ENCODE assay signal across 33 cellular contexts in genomic region chr18:14014456-14014855, GRCh38.
A peak's percentile ranks its signal among the peaks of the same experiment; 100 is the strongest.
DNase-seq lines count a peak whose midpoint lies in the region; ATAC-seq, FAIRE-seq and TF ChIP-seq lines count a peak whose summit lies in the region.
"Had no signal": no experiment of that assay in that cellular context is flagged by ENCODE, and none has a peak within 500 bp of the region (broad histone marks: within the 10 kb centered on the region; RNA-seq: fewer than 3 reads in every experiment).

No MANE protein-coding gene starts in this region.

- ATAC-seq in DND-41 (ENCODE audit: insufficient read depth, low read depth): peak; percentile 53; the same call in 1 of the 3 replicates
- ATAC-seq: A549; CD8-positive, alpha-beta T cell had no signal

- no peak for TF ChIP-seq CTCF in DND-41 (IDR thresholded peaks at IDR 0.05; ENCODE audit: borderline replicate concordance, extremely low read depth, low read length, poor library complexity, severe bottlenecking)
- TF ChIP-seq CTCF in esophagus muscularis mucosa (IDR thresholded peaks at IDR 0.05): no peak

- intact Hi-C loops in esophagus muscularis mucosa (cut with DNase I): no loop called here

- DNase-seq in DND-41 (peak; percentile 16), esophagus muscularis mucosa (ENCODE audit: extremely low spot score) (peak; percentile 78), pons (ENCODE audit: low spot score) (no peak), NCI-H187 (lab: John Stamatoyannopoulos, UW) (no peak), GM12891 (ENCODE audit: insufficient read length, low spot score) (no peak)
- DNase-seq in activated CD8-positive, alpha-beta memory T cell treated with anti-CD3 and anti-CD28 coated beads, Interleukin-2, amount 50 U/mL, for 4 hours: no peak
- DNase-seq: 8988T; ACHN; AML-193; BE2C; C1 segment of cervical spinal cord; Caco-2; Calu3; CD4-positive, alpha-beta memory T cell; CD4-positive, alpha-beta T cell; CD4-positive, CD25-positive, alpha-beta regulatory T cell; CD8-positive, alpha-beta memory T cell; CD8-positive, alpha-beta T cell; COR-L47; DMS 273 treated with DMSO at 0.1 percent for 48 hours; DMS153; DMS53; DMS79; DMS79 treated with DMSO at 0.1 percent for 48 hours; EL had no signal

- H4K20me1 ChIP-seq in BLaER1 (no peaks in the 10 kb centered on the region), DND-41 (ENCODE audit: insufficient read depth, low read length) (no peaks in the 10 kb centered on the region)
- H4K20me1 ChIP-seq in BLaER1 treated with 17β-estradiol and CSF1 and Interleukin-3, amounts not matched to agents 10 nM and 100 nM: no peaks in the 10 kb centered on the region

- H3K36me3 ChIP-seq in BLaER1 (no peaks in the 10 kb centered on the region), DND-41 (ENCODE audit: insufficient read depth, low read length) (no peaks in the 10 kb centered on the region), esophagus muscularis mucosa (no peaks in the 10 kb centered on the region)
- H3K36me3 ChIP-seq in BLaER1 treated with 17β-estradiol and CSF1 and Interleukin-3, amounts not matched to agents 10 nM and 100 nM: no peaks in the 10 kb centered on the region
- H3K36me3 ChIP-seq: BE2C had no signal

- 0 out of 2 replicates have a peak overlapping the region, but pooled peaks have one; percentile 15 for H3K27ac ChIP-seq in BLaER1
- H3K27ac ChIP-seq in BLaER1 treated with 17β-estradiol and CSF1 and Interleukin-3, amounts not matched to agents 10 nM and 100 nM: peak overlapping the region in 4 of 11 experiments; percentile 4 to 64 (median 38); a peak in 7 of 22 replicates
- H3K27ac ChIP-seq in DND-41 (ENCODE audit: low read length): no peak overlapping the region
- no peak overlapping the region for H3K27ac ChIP-seq in esophagus muscularis mucosa (replicated peaks in 1 of 4)
- H3K27ac ChIP-seq: 22Rv1, A549, C4-2B had no signal

- no peak for FAIRE-seq in GM12891 (lab: Jason Lieb, UNC)
- FAIRE-seq: A204.1, A549, D721Med, G401.6 had no signal

- no peak for TF ChIP-seq EP300 in esophagus muscularis mucosa (IDR thresholded peaks at IDR 0.05)

- no peaks in the 10 kb centered on the region for H3K79me2 ChIP-seq in DND-41 (ENCODE audit: insufficient read depth, low read length)

- H3K4me3 ChIP-seq in BLaER1 (no peak overlapping the region), DND-41 (ENCODE audit: low read depth in 1 of 2, low read length in 2 of 2) (no peak overlapping the region), esophagus muscularis mucosa (no peak overlapping the region)
- no peak overlapping the region for H3K4me3 ChIP-seq in BLaER1 treated with 17β-estradiol and CSF1 and Interleukin-3, amounts not matched to agents 10 nM and 100 nM
- H3K4me3 ChIP-seq: A549 had no signal

- H3K4me1 ChIP-seq in BLaER1 (peaks cover 27% of the 10 kb centered on the region), DND-41 (ENCODE audit: insufficient read depth, low read length) (no peaks in the 10 kb centered on the region), esophagus muscularis mucosa (no peaks in the 10 kb centered on the region)
- peaks cover 0 to 29% (median 15%) of the 10 kb centered on the region in 10 experiments; a peak in 14 of 20 replicates for H3K4me1 ChIP-seq in BLaER1 treated with 17β-estradiol and CSF1 and Interleukin-3, amounts not matched to agents 10 nM and 100 nM
- H3K4me1 ChIP-seq: A549, BE2C, Caco-2 had no signal

- H3K4me2 ChIP-seq in BLaER1: peak overlapping the region; percentile 41
- peak overlapping the region in 9 of 11 experiments; percentile 14 to 51 (median 36); a peak in 16 of 22 replicates for H3K4me2 ChIP-seq in BLaER1 treated with 17β-estradiol and CSF1 and Interleukin-3, amounts not matched to agents 10 nM and 100 nM
- no peak overlapping the region for H3K4me2 ChIP-seq in DND-41 (ENCODE audit: insufficient read depth, low read length)
- H3K4me2 ChIP-seq: A549 had no signal

- no peak for TF ChIP-seq POLR2A in esophagus muscularis mucosa (IDR thresholded peaks at IDR 0.05; ENCODE audit: low read depth)
- no peak for TF ChIP-seq POLR2A in GM12891 (IDR thresholded peaks at IDR 0.05; ENCODE audit: low read depth, low read length)

- no peaks in the 10 kb centered on the region for H3K27me3 ChIP-seq in BLaER1
- no peaks in the 10 kb centered on the region for H3K27me3 ChIP-seq in BLaER1 treated with 17β-estradiol and CSF1 and Interleukin-3, amounts not matched to agents 10 nM and 100 nM
- H3K27me3 ChIP-seq in DND-41 (ENCODE audit: insufficient read depth, low read length, poor library complexity): no peaks in the 10 kb centered on the region
- H3K27me3 ChIP-seq in esophagus muscularis mucosa: no peaks in the 10 kb centered on the region
- H3K27me3 ChIP-seq: BE2C had no signal

- H3K9me3 ChIP-seq in BLaER1 (peaks cover 12% of the 10 kb centered on the region; the same call in 1 of the 2 replicates), DND-41 (ENCODE audit: insufficient read depth, low read length, severe bottlenecking) (no peaks in the 10 kb centered on the region), esophagus muscularis mucosa (peaks cover 0 to 2% (median 0%) of the 10 kb centered on the region in 4 donors)
- peaks cover 0 to 20% (median 9%) of the 10 kb centered on the region in 11 experiments; a peak in 16 of 22 replicates for H3K9me3 ChIP-seq in BLaER1 treated with 17β-estradiol and CSF1 and Interleukin-3, amounts not matched to agents 10 nM and 100 nM (replicated peaks in 1 of 11)
- H3K9me3 ChIP-seq: A549, BE2C, Caco-2 had no signal

- H3K9ac ChIP-seq in BLaER1 (no peak overlapping the region), DND-41 (ENCODE audit: low read depth, low read length) (no peak overlapping the region)
- no peak overlapping the region for H3K9ac ChIP-seq in BLaER1 treated with 17β-estradiol and CSF1 and Interleukin-3, amounts not matched to agents 10 nM and 100 nM

- WGBS in esophagus muscularis mucosa: 75% methylated on average over 1 of the region's 1 CpG

- no peak overlapping the region for H2AFZ ChIP-seq in DND-41 (ENCODE audit: low read depth, low read length)

TF ChIP-seq in GM12891, 5 proteins besides CTCF, POLR2A, EP300 and RAD21:
- TF ChIP-seq TAF1 (IDR thresholded peaks at IDR 0.05; ENCODE audit: low read depth, low read length) (no peak), PAX5 (IDR thresholded peaks at IDR 0.05; ENCODE audit: insufficient read depth, low read length, severe bottlenecking) (no peak), POU2F2 (IDR thresholded peaks at IDR 0.05; ENCODE audit: low read depth, low read length) (no peak), POLR2AphosphoS5 (IDR thresholded peaks at IDR 0.05; ENCODE audit: low read depth, low read length) (no peak), SPI1 (IDR thresholded peaks at IDR 0.05; ENCODE audit: low read depth, low read length) (no peak)

Comparison
In these comparisons a context has a peak if more than half of its experiments do, and no peak if none do; other contexts are left out.
1. DNase-seq: peak in DND-41 (single experiment) and esophagus muscularis mucosa (single experiment); none in pons (single experiment), NCI-H187 (0 of 2), activated CD8-positive, alpha-beta memory T cell treated with anti-CD3 and anti-CD28 coated beads, Interleukin-2, amount 50 U/mL, for 4 hours (single experiment) and GM12891 (single experiment).